22 cellular contexts compared by ENCODE assay signal in the genomic region with DNA sequence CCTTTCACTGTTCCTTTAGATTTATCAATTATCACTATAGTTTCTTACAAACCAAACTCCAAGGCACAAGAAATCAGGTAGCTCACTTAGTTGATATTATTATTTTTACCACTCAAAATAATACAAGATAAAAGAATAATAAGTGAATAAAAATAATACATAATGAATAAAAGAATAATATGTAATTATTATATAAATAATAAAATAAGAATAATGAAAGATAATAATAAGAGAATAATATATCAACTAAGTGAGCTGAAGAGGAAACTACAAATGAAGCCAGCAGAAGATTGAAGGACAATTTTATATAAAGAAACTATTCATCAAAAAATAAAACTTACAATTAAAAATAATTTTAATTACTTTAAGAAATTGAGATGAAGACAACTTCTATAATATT.
DNase-seq lines count a peak whose midpoint lies in the region; FAIRE-seq and TF ChIP-seq lines count a peak whose summit lies in the region.
"Had no signal": no experiment of that assay in that cellular context is flagged by ENCODE, and none has a peak within 500 bp of the region (broad histone marks: within the 10 kb centered on the region; RNA-seq: fewer than 3 reads in every experiment).

No MANE protein-coding gene starts in this region.

- no peak overlapping the region for H3K27ac Mint-ChIP-seq in Calu3 (ENCODE audit: unreplicated experiment)
- H3K27ac Mint-ChIP-seq: CD14-positive monocyte; CD4-positive, alpha-beta memory T cell; CD4-positive, CD25-positive, alpha-beta regulatory T cell had no signal

- H3K4me3 ChIP-seq in kidney (ENCODE audit: low read length in 2 of 2) = no peak overlapping the region
- H3K4me3 ChIP-seq in small intestine (ENCODE audit: low read depth in 1 of 2, low read length in 2 of 2) = no peak overlapping the region
- H3K4me3 ChIP-seq: BLaER1 had no signal

- H3K9me3 ChIP-seq in kidney (ENCODE audit: control insufficient read depth in 1 of 2, low read length in 2 of 2) (no peaks in the 10 kb centered on the region), small intestine (ENCODE audit: control insufficient read depth, low read depth) (no peaks in the 10 kb centered on the region)
- H3K9me3 ChIP-seq: BE2C, BLaER1 had no signal

- FAIRE-seq in TTC549 (lab: Jason Lieb, UNC) (peak; percentile 56), colon (lab: Jason Lieb, UNC) (peak; percentile 83), kidney (lab: Jason Lieb, UNC) (peak; percentile 97), small intestine (lab: Jason Lieb, UNC) (peak; percentile 10)
- FAIRE-seq: GM12891, GM19239 had no signal

- no peak overlapping the region for H3K9ac ChIP-seq in kidney (ENCODE audit: low read length in 2 of 2)
- H3K9ac ChIP-seq: BLaER1 had no signal

- no peaks in the 10 kb centered on the region for H3K27me3 ChIP-seq in small intestine (ENCODE audit: control insufficient read depth in 2 of 2, insufficient read depth in 2 of 2, low read length in 2 of 2)
- H3K27me3 ChIP-seq: BE2C, BLaER1 had no signal

- TF ChIP-seq CTCF in kidney (IDR thresholded peaks at IDR 0.05; ENCODE audit: borderline replicate concordance, extremely low read depth, insufficient read depth) = no peak
- no peak for TF ChIP-seq CTCF in Calu3 (IDR thresholded peaks at IDR 0.05; ENCODE audit: unreplicated experiment)

- no peaks in the 10 kb centered on the region for H3K36me3 Mint-ChIP-seq in Calu3 (ENCODE audit: insufficient read depth, unreplicated experiment)
- H3K36me3 Mint-ChIP-seq: CD14-positive monocyte; CD4-positive, alpha-beta memory T cell; CD4-positive, CD25-positive, alpha-beta regulatory T cell; CD8-positive, alpha-beta memory T cell had no signal

- BruUV-seq in Calu3 (replicated peaks; lab: Mats Ljungman, UMichigan) = no TSS peak

- H3K27ac ChIP-seq in kidney (ENCODE audit: low read depth in 2 of 2, low read length in 2 of 2) (no peak overlapping the region), small intestine (ENCODE audit: low read depth in 1 of 2, low read length in 1 of 2) (no peak overlapping the region)
- H3K27ac ChIP-seq: BLaER1 had no signal

- CTCF ChIA-PET in Calu3 (lab: Charles Lee) = no interaction called here

- H3K36me3 ChIP-seq in kidney (ENCODE audit: control insufficient read depth in 1 of 2, insufficient read depth in 2 of 2, low read length in 2 of 2) = no peaks in the 10 kb centered on the region
- H3K36me3 ChIP-seq in small intestine (ENCODE audit: control insufficient read depth in 2 of 2, insufficient read depth in 2 of 2, low read length in 2 of 2) = no peaks in the 10 kb centered on the region
- H3K36me3 ChIP-seq: BE2C, BLaER1 had no signal

- H3K4me1 Mint-ChIP-seq in Calu3 (ENCODE audit: low read depth, unreplicated experiment) = no peaks in the 10 kb centered on the region
- H3K4me1 Mint-ChIP-seq: CD14-positive monocyte; CD4-positive, alpha-beta memory T cell; CD4-positive, CD25-positive, alpha-beta regulatory T cell; CD8-positive, alpha-beta memory T cell had no signal

- H3K4me1 ChIP-seq in kidney (ENCODE audit: control insufficient read depth in 1 of 2, insufficient read depth in 1 of 2, low read depth in 1 of 2, low read length in 2 of 2) (no peaks in the 10 kb centered on the region), small intestine (ENCODE audit: control insufficient read depth in 2 of 2, insufficient read depth in 1 of 2, low read depth in 1 of 2, low read length in 1 of 2) (no peaks in the 10 kb centered on the region)
- H3K4me1 ChIP-seq: BE2C, BLaER1 had no signal

- DNase-seq in kidney (no peak), small intestine (no peak), Calu3 (no peak), SIG-M5 (lab: John Stamatoyannopoulos, UW) (no peak), RPMI8226 (no peak), activated T-cell treated with anti-CD3 and anti-CD28 coated beads for 4 hours (no peak)
- DNase-seq: 8988T; ACHN; BE2C; C1 segment of cervical spinal cord; CD4-positive, alpha-beta memory T cell; CD4-positive, CD25-positive, alpha-beta regulatory T cell; CD8-positive, alpha-beta memory T cell; COR-L47; DMS79 treated with DMSO at 0.1 percent for 48 hours; GF-D8 had no signal

- peaks cover 5% of the 10 kb centered on the region for H3K9me3 Mint-ChIP-seq in Calu3 (ENCODE audit: low read depth, unreplicated experiment)
- H3K9me3 Mint-ChIP-seq: CD4-positive, alpha-beta memory T cell had no signal

- no peak overlapping the region for H3K4me3 Mint-ChIP-seq in Calu3 (ENCODE audit: low read depth, unreplicated experiment)
- H3K4me3 Mint-ChIP-seq: CD14-positive monocyte; CD4-positive, alpha-beta memory T cell; CD4-positive, CD25-positive, alpha-beta regulatory T cell; CD8-positive, alpha-beta memory T cell had no signal

- intact Hi-C loops in kidney (cut with DNase I) (no loop called here), Calu3 (cut with micrococcal nuclease; ENCODE audit: unreplicated experiment) (no loop called here)

- no peaks in the 10 kb centered on the region for H3K27me3 Mint-ChIP-seq in Calu3 (ENCODE audit: unreplicated experiment)
- H3K27me3 Mint-ChIP-seq: CD4-positive, CD25-positive, alpha-beta regulatory T cell had no signal
